Comparison of ENCODE assay signal across 8 cellular contexts in the genomic region with DNA sequence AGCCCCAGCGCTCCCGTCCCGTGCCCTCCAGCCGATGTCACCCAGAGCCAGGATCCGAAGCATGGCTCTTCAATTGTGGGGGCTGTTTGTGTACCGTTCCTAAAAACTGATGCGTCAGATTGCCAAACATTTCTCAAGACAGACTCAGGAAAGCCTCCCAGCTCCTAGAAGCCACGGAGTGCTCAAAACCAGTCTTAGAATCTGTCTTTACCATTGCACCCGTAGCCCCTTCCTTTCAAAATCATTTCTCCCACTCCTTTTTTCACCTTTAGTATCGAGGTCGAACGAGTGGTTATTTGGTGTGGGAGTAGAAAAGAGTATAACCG. TPM values are rescaled to one million over a fixed set of nuclear protein-coding genes. Genes with fewer than 3 reads are reported as not detected.
DNase-seq lines count a peak whose midpoint lies in the region; ATAC-seq and TF ChIP-seq lines count a peak whose summit lies in the region.

No MANE protein-coding gene starts in this region.

- TF ChIP-seq CTCF in Loucy (conservative IDR thresholded peaks at IDR 0.05; ENCODE audit: low read length) (no peak), colonic mucosa (IDR thresholded peaks at IDR 0.05) (no peak)

- in situ Hi-C loops in G401 (cut with HindIII; ENCODE audit: low sequenced_read_pairs): no loop called here

- peak overlapping the region; percentile 88 to 96 for H3K27ac Mint-ChIP-seq in natural killer cell treated with Interleukin-12 subunit alpha and Interleukin-12 subunit beta and Interleukin-15 and Interleukin-18, amount 100 ng/mL, for 72 hours

- no peaks in the 10 kb centered on the region for H4K20me1 ChIP-seq in Loucy (ENCODE audit: insufficient read depth, low read length, poor library complexity, severe bottlenecking)

- no peak for ATAC-seq in natural killer cell treated with Interleukin-12 subunit alpha and Interleukin-12 subunit beta and Interleukin-15 and Interleukin-18, amount 100 ng/mL, for 72 hours

- no peaks in the 10 kb centered on the region for H3K27me3 ChIP-seq in Loucy (ENCODE audit: insufficient read depth, low read length, poor library complexity, severe bottlenecking)
- H3K27me3 ChIP-seq in colonic mucosa: no peaks in the 10 kb centered on the region

- no peaks in the 10 kb centered on the region for H3K27me3 Mint-ChIP-seq in natural killer cell treated with Interleukin-12 subunit alpha and Interleukin-12 subunit beta and Interleukin-15 and Interleukin-18, amount 100 ng/mL, for 72 hours

- peak overlapping the region; percentile 75 for H3K4me2 ChIP-seq in Loucy (ENCODE audit: low read depth, low read length, poor library complexity, severe bottlenecking)

- peak overlapping the region; percentile 98 for H3K4me3 Mint-ChIP-seq in natural killer cell treated with Interleukin-12 subunit alpha and Interleukin-12 subunit beta and Interleukin-15 and Interleukin-18, amount 100 ng/mL, for 72 hours

- peak overlapping the region; percentile 67 for H3K9ac ChIP-seq in Loucy (ENCODE audit: low read depth, low read length, poor library complexity, severe bottlenecking)
- peak overlapping the region; percentile 85 to 96 for H3K9ac ChIP-seq in colonic mucosa (ENCODE audit: low read depth in 2 of 2, low read length in 2 of 2)

- H3K9me3 Mint-ChIP-seq in natural killer cell treated with Interleukin-12 subunit alpha and Interleukin-12 subunit beta and Interleukin-15 and Interleukin-18, amount 100 ng/mL, for 72 hours: no peaks in the 10 kb centered on the region

- H3K4me1 ChIP-seq in Loucy (ENCODE audit: insufficient read depth, low read length, poor library complexity, severe bottlenecking): peaks cover 13% of the 10 kb centered on the region
- no peaks in the 10 kb centered on the region for H3K4me1 ChIP-seq in colonic mucosa

- H3K9me3 ChIP-seq in Loucy (ENCODE audit: insufficient read depth, low read depth, low read length): no peaks in the 10 kb centered on the region
- no peaks in the 10 kb centered on the region for H3K9me3 ChIP-seq in colonic mucosa

- H3F3A ChIP-seq in Loucy (ENCODE audit: low read depth): peaks cover 4% of the 10 kb centered on the region; the same call in 1 of the 2 replicates

- H3K79me2 ChIP-seq in Loucy (ENCODE audit: insufficient read depth, low read length): no peaks in the 10 kb centered on the region

- no peaks in the 10 kb centered on the region for H3K36me3 ChIP-seq in Loucy (ENCODE audit: insufficient read depth, low read length)
- no peaks in the 10 kb centered on the region for H3K36me3 ChIP-seq in colonic mucosa

- H3K4me3 ChIP-seq in Loucy (ENCODE audit: low read length, poor library complexity, severe bottlenecking) (peak overlapping the region; percentile 81), colonic mucosa (peak overlapping the region; percentile 65)

- no peaks in the 10 kb centered on the region for H3K36me3 Mint-ChIP-seq in natural killer cell treated with Interleukin-12 subunit alpha and Interleukin-12 subunit beta and Interleukin-15 and Interleukin-18, amount 100 ng/mL, for 72 hours

- H2AFZ ChIP-seq in Loucy (ENCODE audit: low read length): peak overlapping the region; percentile 94

- H3K4me1 Mint-ChIP-seq in natural killer cell treated with Interleukin-12 subunit alpha and Interleukin-12 subunit beta and Interleukin-15 and Interleukin-18, amount 100 ng/mL, for 72 hours (ENCODE audit: low read depth in 2 of 2): peaks cover 23 to 25% of the 10 kb centered on the region in 2 donors

- H3K27ac ChIP-seq in colonic mucosa: peak overlapping the region; percentile 87

- no peaks in the 10 kb centered on the region for H3K9me2 ChIP-seq in Loucy (replicated peaks; ENCODE audit: low read depth, low read length)

- intact Hi-C loops in colonic mucosa (cut with DNase I): loop anchor here (5.0 kb wide), 1 partner anchor 38 kb away; no protein-coding TSS in a partner anchor

- peak; percentile 50 for DNase-seq in G401 (ENCODE audit: low spot score)
- no peak for DNase-seq in colonic mucosa
- no peak for DNase-seq in natural killer cell treated with Interleukin-12 subunit alpha and Interleukin-12 subunit beta and Interleukin-15 and Interleukin-18, amount 100 ng/mL, for 72 hours (ENCODE audit: low spot score)
- DNase-seq in SHP77 treated with DMSO at 0.1 percent for 48 hours (lab: John Stamatoyannopoulos, UW): no peak
- no peak for DNase-seq in NCI-H774 (lab: John Stamatoyannopoulos, UW)
- DNase-seq in stimulated activated CD4-positive, alpha-beta T cell treated with anti-CD3 and anti-CD28 coated beads, Interleukin-4, amount 100 ng/mL, for 1 hour: no peak
- DNase-seq in COLO668 (lab: John Stamatoyannopoulos, UW; ENCODE audit: unreplicated experiment): no peak

RNA-seq across cellular contexts. Expression of a gene that starts 0.6 kb away (rescaled TPM):
- 6.3 and 13.9 TPM in 2 replicates for total RNA-seq in G401 (2014; rRNA removed; shearing (Covaris generic))
- 10 to 100 TPM; 41.9 to 76.6 TPM for total RNA-seq in colonic mucosa
- total RNA-seq in natural killer cell treated with Interleukin-12 subunit alpha and Interleukin-12 subunit beta and Interleukin-15 and Interleukin-18, amount 100 ng/mL, for 72 hours: 10 to 100 TPM; 13.7 to 14.5 TPM
